Comparison of ENCODE assay signal across 8 cellular contexts in the genomic region with DNA sequence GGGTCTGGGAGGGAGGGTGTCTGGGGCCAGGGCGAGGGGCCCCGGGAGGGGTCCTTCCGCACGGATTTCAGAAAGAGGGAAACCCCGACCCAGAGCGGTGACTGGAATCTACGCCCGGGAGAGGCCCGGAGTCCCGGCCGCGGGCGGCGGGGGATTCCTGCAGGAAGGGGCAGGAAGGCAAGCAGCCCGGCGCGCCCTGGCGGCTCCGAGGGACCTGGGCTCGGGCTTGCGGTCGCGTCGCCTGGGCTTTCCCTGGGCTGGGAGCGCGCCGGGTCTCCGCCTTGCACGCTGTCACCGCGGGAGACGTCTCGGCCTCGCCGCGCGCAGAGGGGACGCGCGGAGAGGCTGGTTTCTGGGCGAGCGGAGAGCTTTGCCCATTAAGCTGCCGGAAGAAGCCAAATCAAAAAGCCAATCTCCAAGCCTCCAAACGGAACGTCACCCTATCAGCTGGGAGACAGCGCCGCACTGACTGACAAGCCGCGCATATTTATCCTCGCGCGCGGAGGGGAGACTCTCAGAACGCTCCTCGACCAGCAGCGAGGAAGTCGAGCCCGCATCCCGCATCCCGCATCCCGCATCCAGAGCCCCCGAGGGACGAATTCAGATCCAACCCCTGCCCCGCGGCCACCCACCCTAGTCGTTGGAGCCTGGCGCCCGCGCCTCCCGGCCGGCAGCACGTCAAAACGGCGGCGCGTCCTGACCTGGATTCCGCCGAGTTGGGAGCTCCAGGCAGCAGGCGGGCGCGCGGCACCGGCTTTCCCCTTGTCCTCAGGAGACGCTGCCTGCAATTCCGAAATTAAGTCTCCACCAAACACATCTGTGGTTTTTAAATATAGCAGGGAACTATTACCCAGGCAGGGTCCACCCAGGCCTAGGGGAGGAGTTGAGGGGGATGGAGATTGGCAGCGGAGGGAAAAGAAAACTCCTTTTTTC. TPM values are rescaled to one million over a fixed set of nuclear protein-coding genes. Genes with fewer than 3 reads are reported as not detected.
DNase-seq lines count a peak whose midpoint lies in the region; FAIRE-seq and TF ChIP-seq lines count a peak whose summit lies in the region.

A gene with protein sequence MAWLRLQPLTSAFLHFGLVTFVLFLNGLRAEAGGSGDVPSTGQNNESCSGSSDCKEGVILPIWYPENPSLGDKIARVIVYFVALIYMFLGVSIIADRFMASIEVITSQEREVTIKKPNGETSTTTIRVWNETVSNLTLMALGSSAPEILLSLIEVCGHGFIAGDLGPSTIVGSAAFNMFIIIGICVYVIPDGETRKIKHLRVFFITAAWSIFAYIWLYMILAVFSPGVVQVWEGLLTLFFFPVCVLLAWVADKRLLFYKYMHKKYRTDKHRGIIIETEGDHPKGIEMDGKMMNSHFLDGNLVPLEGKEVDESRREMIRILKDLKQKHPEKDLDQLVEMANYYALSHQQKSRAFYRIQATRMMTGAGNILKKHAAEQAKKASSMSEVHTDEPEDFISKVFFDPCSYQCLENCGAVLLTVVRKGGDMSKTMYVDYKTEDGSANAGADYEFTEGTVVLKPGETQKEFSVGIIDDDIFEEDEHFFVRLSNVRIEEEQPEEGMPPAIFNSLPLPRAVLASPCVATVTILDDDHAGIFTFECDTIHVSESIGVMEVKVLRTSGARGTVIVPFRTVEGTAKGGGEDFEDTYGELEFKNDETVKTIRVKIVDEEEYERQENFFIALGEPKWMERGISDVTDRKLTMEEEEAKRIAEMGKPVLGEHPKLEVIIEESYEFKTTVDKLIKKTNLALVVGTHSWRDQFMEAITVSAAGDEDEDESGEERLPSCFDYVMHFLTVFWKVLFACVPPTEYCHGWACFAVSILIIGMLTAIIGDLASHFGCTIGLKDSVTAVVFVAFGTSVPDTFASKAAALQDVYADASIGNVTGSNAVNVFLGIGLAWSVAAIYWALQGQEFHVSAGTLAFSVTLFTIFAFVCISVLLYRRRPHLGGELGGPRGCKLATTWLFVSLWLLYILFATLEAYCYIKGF (minus strand): TSS at position 344 of the 933 bp plus-strand sequence. CDS start 20,529 bp downstream, outside the sequence.

- no peaks in the 10 kb centered on the region for H3K36me3 ChIP-seq in WERI-Rb-1
- no peaks in the 10 kb centered on the region for H3K36me3 ChIP-seq in tibial artery

- H3K4me3 ChIP-seq in WERI-Rb-1 (ENCODE audit: low read depth, low read length) (peak within 1 kb of the TSS; percentile 50), epithelial cell of esophagus (ENCODE audit: low read length) (peak within 1 kb of the TSS; percentile 38), tibial artery (peak within 1 kb of the TSS; percentile 39 to 54)

- peak; percentile 78 for DNase-seq in 8988T
- peak; percentile 51 for DNase-seq in GM12891 (ENCODE audit: insufficient read length, low spot score)
- peak; percentile 35 for DNase-seq in KG1 (lab: John Stamatoyannopoulos, UW)
- peak; percentile 57 for DNase-seq in WERI-Rb-1
- peak; percentile 73 for DNase-seq in epithelial cell of esophagus (ENCODE audit: low read depth)
- DNase-seq in midbrain (lab: John Stamatoyannopoulos, UW) = peak; percentile 66
- DNase-seq in tibial artery = no peak
- DNase-seq in NAMALWA (ENCODE audit: low spot score) = no peak

- no peak for TF ChIP-seq POLR2A in GM12891 (IDR thresholded peaks at IDR 0.05; ENCODE audit: low read depth, low read length)

- FAIRE-seq in GM12891 (lab: Jason Lieb, UNC) = peak; percentile 70

- peaks cover 0 to 32% (median 24%) of the 10 kb centered on the region in 4 donors for H3K4me1 ChIP-seq in tibial artery

- peaks cover 63% of the 10 kb centered on the region for H3K27me3 ChIP-seq in WERI-Rb-1 (ENCODE audit: insufficient read depth, low read depth, severe bottlenecking)
- H3K27me3 ChIP-seq in tibial artery = peaks cover 0 to 46% of the 10 kb centered on the region in 2 donors

- H3K27ac ChIP-seq in WERI-Rb-1 = no peak within 1 kb of the TSS
- no peak within 1 kb of the TSS for H3K27ac ChIP-seq in tibial artery

- intact Hi-C loops in tibial artery (cut with DNase I; ENCODE audit: low total_unique reads) = no loop called here

- H3K9me3 ChIP-seq in WERI-Rb-1 (ENCODE audit: severe bottlenecking) = no peaks in the 10 kb centered on the region
- no peaks in the 10 kb centered on the region for H3K9me3 ChIP-seq in tibial artery

- TF ChIP-seq CTCF in WERI-Rb-1 (IDR thresholded peaks at IDR 0.05; ENCODE audit: low read depth, low read length) (no peak), epithelial cell of esophagus (IDR thresholded peaks at IDR 0.05; ENCODE audit: insufficient read depth, low read depth, low read length, missing control alignments) (no peak), tibial artery (IDR thresholded peaks at IDR 0.05) (no peak)

TF ChIP-seq in GM12891, 5 proteins besides CTCF, POLR2A, EP300 and RAD21:
- no peak for TF ChIP-seq POU2F2 (IDR thresholded peaks at IDR 0.05; ENCODE audit: low read depth, low read length)
- TF ChIP-seq SPI1 (IDR thresholded peaks at IDR 0.05; ENCODE audit: low read depth, low read length) = no peak
- no peak for TF ChIP-seq TAF1 (IDR thresholded peaks at IDR 0.05; ENCODE audit: low read depth, low read length)
TF ChIP-seq in GM12891: peak in this region for 0.

RNA-seq across cellular contexts. Expression of the gene that starts here (rescaled TPM):
- 2.9 TPM for polyA plus RNA-seq in GM12891 (2012; ENCODE audit: low read depth, missing spikeins)

Comparison
In these comparisons a context has a peak if more than half of its experiments do, and no peak if none do; other contexts are left out.
1. DNase-seq: peak in 8988T (single experiment), GM12891 (single experiment), KG1 (single experiment), WERI-Rb-1 (single experiment), epithelial cell of esophagus (single experiment) and midbrain (single experiment); none in tibial artery (0 of 2) and NAMALWA (single experiment).
2. Peak in every context shown above with its lines, with median percentiles within 50 percentile points of each other: H3K4me3 ChIP-seq.